19 cellular contexts compared by ENCODE assay signal in genomic region chr3:157098121-157098822, GRCh38.
DNase-seq lines count a peak whose midpoint lies in the region; ATAC-seq and TF ChIP-seq lines count a peak whose summit lies in the region.
"Had no signal": no experiment of that assay in that cellular context is flagged by ENCODE, and none has a peak within 500 bp of the region (broad histone marks: within the 10 kb centered on the region; RNA-seq: fewer than 3 reads in every experiment).

No MANE protein-coding gene starts in this region.

- no peak for TF ChIP-seq CTCF in activated CD8-positive, alpha-beta T cell treated with anti-CD3 and anti-CD28 coated beads for 36 hours (IDR thresholded peaks at IDR 0.05)
- TF ChIP-seq CTCF in HFFc6 (IDR thresholded peaks at IDR 0.05) (no peak), sigmoid colon (IDR thresholded peaks at IDR 0.05) (no peak)

- no peaks in the 10 kb centered on the region for H3K9me3 Mint-ChIP-seq in activated CD8-positive, alpha-beta T cell treated with anti-CD3 and anti-CD28 coated beads for 36 hours
- no peaks in the 10 kb centered on the region for H3K9me3 Mint-ChIP-seq in activated CD8-positive, alpha-beta T cell treated with anti-CD3 and anti-CD28 coated beads, Interleukin-2, amount 10 ng/mL, durations not matched to agents 7 days and 5 days (ENCODE audit: insufficient read depth)
- H3K9me3 Mint-ChIP-seq in HFFc6: no peaks in the 10 kb centered on the region
- H3K9me3 Mint-ChIP-seq in activated T-helper 17 cell treated with anti-CD3 and anti-CD28 coated beads, Interleukin-2, amount 50 U/mL, for 72 hours: no peaks in the 10 kb centered on the region
- H3K9me3 Mint-ChIP-seq: activated naive CD8-positive, alpha-beta T cell treated with anti-CD3 and anti-CD28 coated beads, Interleukin-2, amount 50 U/mL, for 24 hours; CD8-positive, alpha-beta memory T cell; naive B cell had no signal

- H3K27me3 Mint-ChIP-seq in activated CD8-positive, alpha-beta T cell treated with anti-CD3 and anti-CD28 coated beads for 36 hours: no peaks in the 10 kb centered on the region
- H3K27me3 Mint-ChIP-seq in activated CD8-positive, alpha-beta T cell treated with anti-CD3 and anti-CD28 coated beads, Interleukin-2, amount 10 ng/mL, durations not matched to agents 7 days and 5 days (ENCODE audit: low read depth): no peaks in the 10 kb centered on the region
- H3K27me3 Mint-ChIP-seq in HFFc6 (ENCODE audit: insufficient read depth): peaks cover 4% of the 10 kb centered on the region; the same call in 1 of the 2 replicates
- H3K27me3 Mint-ChIP-seq in activated T-helper 17 cell treated with anti-CD3 and anti-CD28 coated beads, Interleukin-2, amount 50 U/mL, for 72 hours: no peaks in the 10 kb centered on the region
- H3K27me3 Mint-ChIP-seq: activated naive CD8-positive, alpha-beta T cell treated with anti-CD3 and anti-CD28 coated beads, Interleukin-2, amount 50 U/mL, for 24 hours had no signal

- H3K36me3 ChIP-seq in sigmoid colon: no peaks in the 10 kb centered on the region
- H3K36me3 ChIP-seq: Peyer's patch had no signal

- H3K4me3 Mint-ChIP-seq in activated CD8-positive, alpha-beta T cell treated with anti-CD3 and anti-CD28 coated beads for 36 hours: no peak overlapping the region
- no peak overlapping the region for H3K4me3 Mint-ChIP-seq in activated CD8-positive, alpha-beta T cell treated with anti-CD3 and anti-CD28 coated beads, Interleukin-2, amount 10 ng/mL, durations not matched to agents 7 days and 5 days
- no peak overlapping the region for H3K4me3 Mint-ChIP-seq in HFFc6
- peak overlapping the region; percentile 71 for H3K4me3 Mint-ChIP-seq in activated T-helper 17 cell treated with anti-CD3 and anti-CD28 coated beads, Interleukin-2, amount 50 U/mL, for 72 hours
- H3K4me3 Mint-ChIP-seq: activated naive CD8-positive, alpha-beta T cell treated with anti-CD3 and anti-CD28 coated beads, Interleukin-2, amount 50 U/mL, for 24 hours; CD8-positive, alpha-beta memory T cell; naive B cell had no signal

- no peak overlapping the region for H3K4me3 ChIP-seq in sigmoid colon
- H3K4me3 ChIP-seq: Peyer's patch had no signal

- POLR2A ChIA-PET in activated CD8-positive, alpha-beta T cell treated with anti-CD3 and anti-CD28 coated beads for 36 hours (lab: Charles Lee): interaction anchor here (2.0 kb wide), 1 partner anchor 9 kb away, joined by 5 read pairs; no protein-coding TSS in a partner anchor
- POLR2A ChIA-PET in activated CD8-positive, alpha-beta T cell treated with anti-CD3 and anti-CD28 coated beads, Interleukin-2, amount 10 ng/mL, durations not matched to agents 7 days and 5 days (lab: Charles Lee): interaction anchor here (0.8 kb wide), 1 partner anchor 9 kb away, joined by 5 read pairs; no protein-coding TSS in a partner anchor

- TF ChIP-seq EP300 in sigmoid colon (IDR thresholded peaks at IDR 0.05): no peak

- no peak for DNase-seq in activated CD8-positive, alpha-beta T cell treated with anti-CD3 and anti-CD28 coated beads for 36 hours
- DNase-seq in activated CD8-positive, alpha-beta T cell treated with anti-CD3 and anti-CD28 coated beads, Interleukin-2, amount 10 ng/mL, durations not matched to agents 7 days and 5 days: no peak
- no peak for DNase-seq in HFFc6
- no peak for DNase-seq in sigmoid colon
- no peak for DNase-seq in NCI-H748 (lab: John Stamatoyannopoulos, UW; ENCODE audit: unreplicated experiment)
- DNase-seq: activated naive CD8-positive, alpha-beta T cell treated with anti-CD3 and anti-CD28 coated beads, Interleukin-2, amount 50 U/mL, for 24 hours; CD8-positive, alpha-beta memory T cell; hippocampal formation; left cardiac atrium; naive B cell; NCI-H2029; NCI-H526 treated with DMSO at 0.1 percent for 48 hours; Peyer's patch; retina; stimulated activated CD4-positive, alpha-beta T cell treated with anti-CD3 and anti-CD28 coated beads, Interleukin-4, amount 100 ng/mL, for 24 hours had no signal

- no peak overlapping the region for H3K27ac Mint-ChIP-seq in activated CD8-positive, alpha-beta T cell treated with anti-CD3 and anti-CD28 coated beads for 36 hours
- H3K27ac Mint-ChIP-seq in activated CD8-positive, alpha-beta T cell treated with anti-CD3 and anti-CD28 coated beads, Interleukin-2, amount 10 ng/mL, durations not matched to agents 7 days and 5 days: no peak overlapping the region
- H3K27ac Mint-ChIP-seq in HFFc6: peak overlapping the region; percentile 65; the same call in 1 of the 2 replicates
- peak overlapping the region; percentile 94 for H3K27ac Mint-ChIP-seq in activated T-helper 17 cell treated with anti-CD3 and anti-CD28 coated beads, Interleukin-2, amount 50 U/mL, for 72 hours
- H3K27ac Mint-ChIP-seq: activated naive CD8-positive, alpha-beta T cell treated with anti-CD3 and anti-CD28 coated beads, Interleukin-2, amount 50 U/mL, for 24 hours had no signal

- CTCF ChIA-PET in activated CD8-positive, alpha-beta T cell treated with anti-CD3 and anti-CD28 coated beads for 36 hours (lab: Charles Lee): interaction anchor here (1.1 to 1.8 kb wide), 3 partner anchors 10 to 39 kb away, joined by 3 to 13 read pairs (median 6); no protein-coding TSS in a partner anchor
- CTCF ChIA-PET in activated CD8-positive, alpha-beta T cell treated with anti-CD3 and anti-CD28 coated beads, Interleukin-2, amount 10 ng/mL, durations not matched to agents 7 days and 5 days (lab: Charles Lee): interaction anchor here (0.8 to 13.3 kb wide), 6 partner anchors 8 to 39 kb away, joined by 3 to 78 read pairs (median 6); no protein-coding TSS in a partner anchor

- no peaks in the 10 kb centered on the region for H3K36me3 Mint-ChIP-seq in activated CD8-positive, alpha-beta T cell treated with anti-CD3 and anti-CD28 coated beads for 36 hours (ENCODE audit: low read depth)
- H3K36me3 Mint-ChIP-seq in activated CD8-positive, alpha-beta T cell treated with anti-CD3 and anti-CD28 coated beads, Interleukin-2, amount 10 ng/mL, durations not matched to agents 7 days and 5 days (ENCODE audit: low read depth): peaks cover 1% of the 10 kb centered on the region
- H3K36me3 Mint-ChIP-seq in HFFc6 (ENCODE audit: low read depth): no peaks in the 10 kb centered on the region
- H3K36me3 Mint-ChIP-seq in activated T-helper 17 cell treated with anti-CD3 and anti-CD28 coated beads, Interleukin-2, amount 50 U/mL, for 72 hours (ENCODE audit: low read depth): peaks cover 8% of the 10 kb centered on the region
- H3K36me3 Mint-ChIP-seq: naive B cell had no signal

- no peaks in the 10 kb centered on the region for H3K27me3 ChIP-seq in sigmoid colon
- H3K27me3 ChIP-seq: Peyer's patch had no signal

- peaks cover 25% of the 10 kb centered on the region for H3K4me1 Mint-ChIP-seq in activated CD8-positive, alpha-beta T cell treated with anti-CD3 and anti-CD28 coated beads for 36 hours (ENCODE audit: low read depth)
- peaks cover 14% of the 10 kb centered on the region for H3K4me1 Mint-ChIP-seq in activated CD8-positive, alpha-beta T cell treated with anti-CD3 and anti-CD28 coated beads, Interleukin-2, amount 10 ng/mL, durations not matched to agents 7 days and 5 days (ENCODE audit: low read depth)
- peaks cover 43% of the 10 kb centered on the region for H3K4me1 Mint-ChIP-seq in HFFc6 (ENCODE audit: low read depth)
- peaks cover 32% of the 10 kb centered on the region for H3K4me1 Mint-ChIP-seq in activated T-helper 17 cell treated with anti-CD3 and anti-CD28 coated beads, Interleukin-2, amount 50 U/mL, for 72 hours
- H3K4me1 Mint-ChIP-seq: naive B cell had no signal

- no peaks in the 10 kb centered on the region for H3K9me3 ChIP-seq in sigmoid colon
- H3K9me3 ChIP-seq: Peyer's patch had no signal

- H3K4me1 ChIP-seq in sigmoid colon: peaks cover 0 to 36% (median 25%) of the 10 kb centered on the region in 4 donors
- H3K4me1 ChIP-seq: Peyer's patch had no signal

- WGBS in sigmoid colon, 2 donors: 77 to 78% methylated on average over 3 of the region's 3 CpGs

- H3K27ac ChIP-seq in sigmoid colon: peak overlapping the region in 3 of 4 donors; percentile 0 to 68 (median 62)
- H3K27ac ChIP-seq: HL-60 had no signal

- intact Hi-C loops in activated CD8-positive, alpha-beta T cell treated with anti-CD3 and anti-CD28 coated beads for 36 hours (cut with micrococcal nuclease): no loop called here
- intact Hi-C loops in sigmoid colon (cut with DNase I): no loop called here

- TF ChIP-seq POLR2A in sigmoid colon (IDR thresholded peaks at IDR 0.05): no peak

- peak; percentile 11 for ATAC-seq in activated CD8-positive, alpha-beta T cell treated with anti-CD3 and anti-CD28 coated beads for 36 hours
- ATAC-seq in activated CD8-positive, alpha-beta T cell treated with anti-CD3 and anti-CD28 coated beads, Interleukin-2, amount 10 ng/mL, durations not matched to agents 7 days and 5 days: no peak
- ATAC-seq in activated T-helper 17 cell treated with anti-CD3 and anti-CD28 coated beads, Interleukin-2, amount 50 U/mL, for 72 hours (replicated peaks): peak; percentile 43
- ATAC-seq in HG03520 (IDR thresholded peaks at IDR 0.05; ENCODE audit: unreplicated experiment) (no peak), GM18861 (IDR thresholded peaks at IDR 0.05; ENCODE audit: unreplicated experiment) (no peak)
- ATAC-seq: activated naive CD8-positive, alpha-beta T cell treated with anti-CD3 and anti-CD28 coated beads, Interleukin-2, amount 50 U/mL, for 24 hours had no signal

Comparison
In these comparisons a context has a peak if more than half of its experiments do, and no peak if none do; other contexts are left out.
1. ATAC-seq: peak in activated CD8-positive, alpha-beta T cell treated with anti-CD3 and anti-CD28 coated beads for 36 hours (single experiment) and activated T-helper 17 cell treated with anti-CD3 and anti-CD28 coated beads, Interleukin-2, amount 50 U/mL, for 72 hours (single experiment); none in activated CD8-positive, alpha-beta T cell treated with anti-CD3 and anti-CD28 coated beads, Interleukin-2, amount 10 ng/mL, durations not matched to agents 7 days and 5 days (single experiment), HG03520 (single experiment) and GM18861 (single experiment).
2. H3K27ac Mint-ChIP-seq: peak in HFFc6 (single experiment) and activated T-helper 17 cell treated with anti-CD3 and anti-CD28 coated beads, Interleukin-2, amount 50 U/mL, for 72 hours (single experiment); none in activated CD8-positive, alpha-beta T cell treated with anti-CD3 and anti-CD28 coated beads for 36 hours (single experiment) and activated CD8-positive, alpha-beta T cell treated with anti-CD3 and anti-CD28 coated beads, Interleukin-2, amount 10 ng/mL, durations not matched to agents 7 days and 5 days (single experiment).